Comparison of ENCODE assay signal across 16 cellular contexts in genomic region chr4:3864736-3865721, GRCh38.
DNase-seq lines count a peak whose midpoint lies in the region; ATAC-seq and TF ChIP-seq lines count a peak whose summit lies in the region.
"Had no signal": no experiment of that assay in that cellular context is flagged by ENCODE, and none has a peak within 500 bp of the region (broad histone marks: within the 10 kb centered on the region; RNA-seq: fewer than 3 reads in every experiment).

No MANE protein-coding gene starts in this region.

- no peak overlapping the region for H3K27ac Mint-ChIP-seq in chondrocyte (ENCODE audit: unreplicated experiment)
- H3K27ac Mint-ChIP-seq in naive thymus-derived CD4-positive, alpha-beta T cell = no peak overlapping the region
- H3K27ac Mint-ChIP-seq: CD4-positive, alpha-beta T cell had no signal

- peaks cover 28% of the 10 kb centered on the region for H3K27me3 Mint-ChIP-seq in chondrocyte (ENCODE audit: low read depth)
- H3K27me3 Mint-ChIP-seq in naive thymus-derived CD4-positive, alpha-beta T cell = peaks cover 0 to 35% (median 12%) of the 10 kb centered on the region in 5 donors

- H3K27ac ChIP-seq in naive thymus-derived CD4-positive, alpha-beta T cell (ENCODE audit: low read depth, low read length) = no peak overlapping the region
- H3K27ac ChIP-seq in aorta (ENCODE audit: low read depth in 1 of 2, low read length in 2 of 2) = no peak overlapping the region
- H3K27ac ChIP-seq: Peyer's patch had no signal

- peak; percentile 3 for ATAC-seq in naive thymus-derived CD4-positive, alpha-beta T cell
- ATAC-seq in aorta (ENCODE audit: low FRiP score) (no peak), HG03521 (IDR thresholded peaks at IDR 0.05; ENCODE audit: unreplicated experiment) (no peak), HG03342 (IDR thresholded peaks at IDR 0.05; ENCODE audit: unreplicated experiment) (no peak)
- ATAC-seq: Right ventricle myocardium inferior had no signal

- POLR2A ChIA-PET in naive thymus-derived CD4-positive, alpha-beta T cell (lab: Charles Lee) = no interaction called here

- 80 to 81% methylated on average over 25 to 28 of the region's 28 CpGs for WGBS in aorta, 2 donors

- H3K4me3 ChIP-seq in naive thymus-derived CD4-positive, alpha-beta T cell (ENCODE audit: low read length) = no peak overlapping the region
- no peak overlapping the region for H3K4me3 ChIP-seq in aorta (ENCODE audit: low read length in 2 of 2)
- H3K4me3 ChIP-seq: HAP-1, Peyer's patch had no signal

- no peak overlapping the region for H3K4me3 Mint-ChIP-seq in chondrocyte (ENCODE audit: unreplicated experiment)
- no peak overlapping the region for H3K4me3 Mint-ChIP-seq in naive thymus-derived CD4-positive, alpha-beta T cell
- H3K4me3 Mint-ChIP-seq: CD4-positive, alpha-beta T cell had no signal

- CTCF ChIA-PET in naive thymus-derived CD4-positive, alpha-beta T cell (lab: Charles Lee) = no interaction called here

- peak; percentile 9 for DNase-seq in activated naive CD4-positive, alpha-beta T cell treated with anti-CD3 and anti-CD28 coated beads, Interleukin-2, amount 50 U/mL, for 16 hours
- no peak for DNase-seq in activated naive CD4-positive, alpha-beta T cell (lab: John Stamatoyannopoulos, UW)
- DNase-seq in chondrocyte (ENCODE audit: low spot score) (peak; percentile 83), aorta (peak; percentile 35 to 53)
- DNase-seq in naive thymus-derived CD4-positive, alpha-beta T cell = no peak
- DNase-seq: BE2C, NCI-H1105, NCI-H2081, NCI-H446 treated with DMSO at 0.1 percent for 48 hours had no signal

- no peaks in the 10 kb centered on the region for H3K4me1 ChIP-seq in naive thymus-derived CD4-positive, alpha-beta T cell (ENCODE audit: control insufficient read depth in 2 of 2, insufficient read depth in 2 of 2, low read length in 2 of 2)
- H3K4me1 ChIP-seq in aorta (ENCODE audit: control insufficient read depth in 1 of 2, insufficient read depth in 2 of 2, low read length in 2 of 2) = no peaks in the 10 kb centered on the region
- H3K4me1 ChIP-seq: BE2C, Caco-2, HAP-1, Peyer's patch had no signal

- peaks cover 5% of the 10 kb centered on the region for H3K9me3 Mint-ChIP-seq in chondrocyte (ENCODE audit: low read depth)
- no peaks in the 10 kb centered on the region for H3K9me3 Mint-ChIP-seq in naive thymus-derived CD4-positive, alpha-beta T cell
- H3K9me3 Mint-ChIP-seq: CD4-positive, alpha-beta T cell had no signal

- H3K27me3 ChIP-seq in naive thymus-derived CD4-positive, alpha-beta T cell (ENCODE audit: control insufficient read depth in 2 of 2, insufficient read depth in 2 of 2, low read length in 2 of 2) = no peaks in the 10 kb centered on the region
- peaks cover 0 to 2% of the 10 kb centered on the region in 2 donors for H3K27me3 ChIP-seq in aorta (ENCODE audit: control insufficient read depth in 1 of 2, insufficient read depth in 2 of 2, low read length in 1 of 2)
- H3K27me3 ChIP-seq: BE2C, Peyer's patch had no signal

- intact Hi-C loops in naive thymus-derived CD4-positive, alpha-beta T cell (cut with micrococcal nuclease) = no loop called here
- intact Hi-C loops in aorta (cut with DNase I) = no loop called here

- no peaks in the 10 kb centered on the region for H3K36me3 Mint-ChIP-seq in chondrocyte (ENCODE audit: low read depth)
- H3K36me3 Mint-ChIP-seq in naive thymus-derived CD4-positive, alpha-beta T cell = no peaks in the 10 kb centered on the region

- no peaks in the 10 kb centered on the region for H3K4me1 Mint-ChIP-seq in chondrocyte (ENCODE audit: low read depth)
- H3K4me1 Mint-ChIP-seq in naive thymus-derived CD4-positive, alpha-beta T cell = no peaks in the 10 kb centered on the region

- no peaks in the 10 kb centered on the region for H3K9me3 ChIP-seq in naive thymus-derived CD4-positive, alpha-beta T cell (ENCODE audit: control insufficient read depth in 2 of 3, low read length in 3 of 3)
- no peaks in the 10 kb centered on the region for H3K9me3 ChIP-seq in aorta (ENCODE audit: control insufficient read depth, low read length)
- H3K9me3 ChIP-seq: BE2C, Caco-2, HAP-1, Peyer's patch had no signal

- no peak for TF ChIP-seq CTCF in chondrocyte (IDR thresholded peaks at IDR 0.05)

- no peaks in the 10 kb centered on the region for H3K36me3 ChIP-seq in naive thymus-derived CD4-positive, alpha-beta T cell (ENCODE audit: control insufficient read depth in 2 of 3, insufficient read depth in 3 of 3, low read length in 3 of 3)
- H3K36me3 ChIP-seq in aorta (ENCODE audit: control insufficient read depth in 1 of 2, insufficient read depth in 2 of 2, low read length in 1 of 2) = no peaks in the 10 kb centered on the region
- H3K36me3 ChIP-seq: BE2C, HAP-1, Peyer's patch had no signal

Comparison
In these comparisons a context has a peak if more than half of its experiments do, and no peak if none do; other contexts are left out.
1. DNase-seq: peak in activated naive CD4-positive, alpha-beta T cell treated with anti-CD3 and anti-CD28 coated beads, Interleukin-2, amount 50 U/mL, for 16 hours (single experiment), chondrocyte (single experiment) and aorta (2 of 2); none in activated naive CD4-positive, alpha-beta T cell (0 of 4) and naive thymus-derived CD4-positive, alpha-beta T cell (0 of 9).